ENCODE assay signal across 13 cellular contexts in genomic region chr3:13513051-13513912, GRCh38. TPM values are rescaled to one million over a fixed set of nuclear protein-coding genes. Genes with fewer than 3 reads are reported as not detected.
DNase-seq lines count a peak whose midpoint lies in the region; ATAC-seq, FAIRE-seq and TF ChIP-seq lines count a peak whose summit lies in the region.
"Had no signal": no experiment of that assay in that cellular context is flagged by ENCODE, and none has a peak within 500 bp of the region (broad histone marks: within the 10 kb centered on the region; RNA-seq: fewer than 3 reads in every experiment).

No MANE protein-coding gene starts in this region.

- H3K4me1 ChIP-seq in mesodermal cell (ENCODE audit: control insufficient read depth, insufficient read depth, low read length, poor library complexity, severe bottlenecking), result peaks cover 35% of the 10 kb centered on the region
- no peaks in the 10 kb centered on the region for H3K4me1 ChIP-seq in upper lobe of right lung

- ATAC-seq in Right ventricle myocardium superior (ENCODE audit: poor library complexity) (no peak), Right ventricle myocardium inferior (no peak), upper lobe of right lung (no peak), GM21381 (IDR thresholded peaks at IDR 0.05; ENCODE audit: unreplicated experiment) (no peak)

- peak; percentile 57 for FAIRE-seq in endometrium (lab: Jason Lieb, UNC)
- FAIRE-seq: A204.1 had no signal

- H3K4me3 ChIP-seq in mesodermal cell (ENCODE audit: extremely low read depth, insufficient read depth, low read length, poor library complexity, severe bottlenecking) (no peak overlapping the region), upper lobe of right lung (no peak overlapping the region)

- peak overlapping the region; percentile 45 for H3K27ac ChIP-seq in mesodermal cell (ENCODE audit: low read depth, low read length, severe bottlenecking)
- no peak overlapping the region for H3K27ac ChIP-seq in upper lobe of right lung

- H3K9me3 ChIP-seq in mesodermal cell (ENCODE audit: control insufficient read depth, low read length), result no peaks in the 10 kb centered on the region
- no peaks in the 10 kb centered on the region for H3K9me3 ChIP-seq in upper lobe of right lung

- H3K27me3 ChIP-seq in upper lobe of right lung, result no peaks in the 10 kb centered on the region

- DNase-seq in Right ventricle myocardium superior (peak; percentile 39), Right ventricle myocardium inferior (ENCODE audit: missing footprints) (no peak), upper lobe of right lung (peak; percentile 32), NCI-H1417 treated with DMSO at 0.1 percent for 48 hours (lab: John Stamatoyannopoulos, UW) (no peak), AG08396 (ENCODE audit: low spot score) (no peak)
- DNase-seq: activated CD4-positive, alpha-beta T cell treated with anti-CD3 and anti-CD28 coated beads for 48 hours; activated effector memory CD4-positive, alpha-beta T cell treated with anti-CD3 and anti-CD28 coated beads, Interleukin-2, amount 50 U/mL, for 16 hours; central memory CD4-positive, alpha-beta T cell; NCI-H1694 treated with DMSO at 0.1 percent for 48 hours had no signal

- H3K36me3 ChIP-seq in mesodermal cell (ENCODE audit: control insufficient read depth, insufficient read depth, low read length) (no peaks in the 10 kb centered on the region), upper lobe of right lung (no peaks in the 10 kb centered on the region)

- no peak for TF ChIP-seq CTCF in upper lobe of right lung (IDR thresholded peaks at IDR 0.05)

- 78 to 82% methylated on average over 16 to 18 of the region's 20 CpGs for WGBS in mesodermal cell (ENCODE audit: insufficient coverage in 2 of 2), 2 experiments

- intact Hi-C loops in Right ventricle myocardium superior (cut with DNase I) (no loop called here), Right ventricle myocardium inferior (cut with DNase I) (no loop called here), upper lobe of right lung (cut with DNase I) (no loop called here)

RNA-seq across cellular contexts. Expression of gene HDAC11, which starts 33.2 kb away (rescaled TPM):
- 40.7 TPM for total RNA-seq in Right ventricle myocardium superior
- 37.5 TPM for total RNA-seq in Right ventricle myocardium inferior
- polyA plus RNA-seq in mesodermal cell (2013, experiment 1 of 2), result 10.6 TPM
- 10.9 TPM for polyA plus RNA-seq in mesodermal cell (2013, experiment 2 of 2)
- total RNA-seq in upper lobe of right lung, result 15.0 TPM

RNA-seq across cellular contexts. Expression of gene FBLN2, which starts 35.6 kb away (rescaled TPM):
- total RNA-seq in Right ventricle myocardium superior (69.7 TPM), Right ventricle myocardium inferior (81.1 TPM), upper lobe of right lung (32.9 TPM)
- polyA plus RNA-seq in mesodermal cell (2013, experiment 1 of 2), result 172 TPM
- polyA plus RNA-seq in mesodermal cell (2013, experiment 2 of 2), result 137 TPM

Comparison
In these comparisons a context has a peak if more than half of its experiments do, and no peak if none do; other contexts are left out.
1. DNase-seq: peak in Right ventricle myocardium superior (single experiment) and upper lobe of right lung (single experiment); none in Right ventricle myocardium inferior (single experiment), NCI-H1417 treated with DMSO at 0.1 percent for 48 hours (single experiment) and AG08396 (single experiment).